11 cellular contexts compared by ENCODE assay signal in genomic region chr1:208089971-208090755, GRCh38.
DNase-seq lines count a peak whose midpoint lies in the region; ATAC-seq and TF ChIP-seq lines count a peak whose summit lies in the region.
"Had no signal": no experiment of that assay in that cellular context is flagged by ENCODE, and none has a peak within 500 bp of the region (broad histone marks: within the 10 kb centered on the region; RNA-seq: fewer than 3 reads in every experiment).

No MANE protein-coding gene starts in this region.

- DNase-seq in M059J (ENCODE audit: low read depth) (peak; percentile 92), body of pancreas (no peak), left ventricle myocardium inferior (peak; percentile 53), ureter (ENCODE audit: low spot score) (no peak)
- DNase-seq: activated B cell treated with CpG ODN at 0.5 μM for 24 hours, small intestine had no signal

- H3K4me1 ChIP-seq in body of pancreas (no peaks in the 10 kb centered on the region), left ventricle myocardium inferior (peaks cover 39% of the 10 kb centered on the region), thymus (ENCODE audit: control insufficient read depth, insufficient read depth, low read length) (peaks cover 55% of the 10 kb centered on the region)

- H3K27ac ChIP-seq in body of pancreas (peak overlapping the region in 1 of 4 donors; percentile 14), left ventricle myocardium inferior (replicated peaks) (peak overlapping the region; percentile 68), thymus (ENCODE audit: low read depth) (peak overlapping the region; percentile 81)
- H3K27ac ChIP-seq: hepatocyte had no signal

- 67 to 77% methylated on average over 10 to 11 of the region's 11 CpGs for WGBS in body of pancreas, 2 donors
- 82% methylated on average over 11 of the region's 11 CpGs for WGBS in thymus

- H3K4me3 ChIP-seq in body of pancreas (no peak overlapping the region), left ventricle myocardium inferior (no peak overlapping the region), thymus (ENCODE audit: low read length) (no peak overlapping the region)
- H3K4me3 ChIP-seq: hepatocyte had no signal

- peaks cover 0 to 21% of the 10 kb centered on the region in 2 donors for H3K36me3 ChIP-seq in body of pancreas (replicated peaks in 1 of 2; ENCODE audit: insufficient read depth in 1 of 2, low read depth in 2 of 2)
- peaks cover 33% of the 10 kb centered on the region for H3K36me3 ChIP-seq in left ventricle myocardium inferior
- H3K36me3 ChIP-seq in thymus (ENCODE audit: control insufficient read depth, insufficient read depth): no peaks in the 10 kb centered on the region

- TF ChIP-seq POLR2A in body of pancreas (IDR thresholded peaks at IDR 0.05): no peak

- H3K9me3 ChIP-seq in body of pancreas: no peaks in the 10 kb centered on the region
- no peaks in the 10 kb centered on the region for H3K9me3 ChIP-seq in left ventricle myocardium inferior (replicated peaks)
- no peaks in the 10 kb centered on the region for H3K9me3 ChIP-seq in thymus (ENCODE audit: control insufficient read depth)

- H3K27me3 ChIP-seq in body of pancreas: no peaks in the 10 kb centered on the region
- H3K27me3 ChIP-seq in left ventricle myocardium inferior (ENCODE audit: low read depth): no peaks in the 10 kb centered on the region
- H3K27me3 ChIP-seq in thymus (ENCODE audit: control insufficient read depth, insufficient read depth): no peaks in the 10 kb centered on the region
- H3K27me3 ChIP-seq: hepatocyte had no signal

- TF ChIP-seq CTCF in body of pancreas (IDR thresholded peaks at IDR 0.05) (no peak), left ventricle myocardium inferior (IDR thresholded peaks at IDR 0.05; ENCODE audit: borderline replicate concordance) (no peak)

- intact Hi-C loops in body of pancreas (cut with DNase I) (no loop called here), left ventricle myocardium inferior (cut with micrococcal nuclease) (loop anchor here (5.0 kb wide), 1 partner anchor 68 kb away; no protein-coding TSS in a partner anchor)

- peak; percentile 20 for ATAC-seq in body of pancreas
- no peak for ATAC-seq in HG03571 (IDR thresholded peaks at IDR 0.05; ENCODE audit: unreplicated experiment)
- no peak for ATAC-seq in HG03432 (IDR thresholded peaks at IDR 0.05; ENCODE audit: unreplicated experiment)
- no peak for ATAC-seq in GM21723 (IDR thresholded peaks at IDR 0.05; ENCODE audit: unreplicated experiment)

Comparison
In these comparisons a context has a peak if more than half of its experiments do, and no peak if none do; other contexts are left out.
1. DNase-seq: peak in M059J (single experiment) and left ventricle myocardium inferior (single experiment); none in body of pancreas (0 of 4) and ureter (single experiment).